In the genomic region with DNA sequence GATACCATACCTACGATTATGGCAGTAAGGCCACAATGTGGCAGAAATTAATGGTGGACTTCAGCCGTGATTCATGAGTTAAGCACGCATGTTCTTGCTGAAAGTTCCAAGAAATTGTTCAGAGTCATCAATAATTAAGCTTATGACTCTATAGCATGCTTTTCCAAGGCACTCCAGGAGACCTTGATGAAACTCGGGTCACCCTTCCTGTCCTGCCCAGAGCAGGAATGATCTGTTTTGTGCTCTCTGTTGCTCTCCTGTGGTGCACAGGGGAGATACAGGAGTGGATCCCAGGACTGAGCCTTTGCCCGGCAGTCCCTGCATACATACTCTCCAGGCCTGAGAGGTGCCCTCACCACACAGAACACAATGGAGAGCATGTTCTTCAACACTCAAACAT, we compare ENCODE assay signal across 10 cellular contexts.
DNase-seq lines count a peak whose midpoint lies in the region; ATAC-seq, FAIRE-seq and TF ChIP-seq lines count a peak whose summit lies in the region.
"Had no signal": no experiment of that assay in that cellular context is flagged by ENCODE, and none has a peak within 500 bp of the region (broad histone marks: within the 10 kb centered on the region; RNA-seq: fewer than 3 reads in every experiment).

No MANE protein-coding gene starts in this region.

- peaks cover 0 to 8% (median 2%) of the 10 kb centered on the region in 11 donors for H3K9me3 Mint-ChIP-seq in naive thymus-derived CD4-positive, alpha-beta T cell

- no peak overlapping the region for H3K4me3 ChIP-seq in K562
- no peak overlapping the region for H3K4me3 ChIP-seq in ascending aorta
- H3K4me3 ChIP-seq in naive thymus-derived CD4-positive, alpha-beta T cell (ENCODE audit: low read length) = no peak overlapping the region
- H3K4me3 ChIP-seq: lower lobe of right lung, SJSA1 had no signal

- no peak overlapping the region for H3K27ac Mint-ChIP-seq in naive thymus-derived CD4-positive, alpha-beta T cell

- H3K9ac ChIP-seq in K562 (ENCODE audit: insufficient read depth in 1 of 2, low read depth in 2 of 2, low read length in 2 of 2) = no peak overlapping the region

- H3K27ac ChIP-seq in K562 (ENCODE audit: extremely low read depth, low read depth, low read length) = no peak overlapping the region
- no peak overlapping the region for H3K27ac ChIP-seq in ascending aorta
- H3K27ac ChIP-seq in naive thymus-derived CD4-positive, alpha-beta T cell (ENCODE audit: low read depth, low read length) = no peak overlapping the region
- H3K27ac ChIP-seq: lower lobe of right lung, SJSA1 had no signal

- H3K36me3 Mint-ChIP-seq in naive thymus-derived CD4-positive, alpha-beta T cell = peaks cover 15 to 81% (median 62%) of the 10 kb centered on the region in 5 donors

- no peaks in the 10 kb centered on the region for H3K9me1 ChIP-seq in K562 (ENCODE audit: control insufficient read depth, insufficient read depth, low read length)

- no peak overlapping the region for H3K4me3 Mint-ChIP-seq in naive thymus-derived CD4-positive, alpha-beta T cell

- no peak for FAIRE-seq in K562 (lab: Jason Lieb, UNC)

- H3K27me3 Mint-ChIP-seq in naive thymus-derived CD4-positive, alpha-beta T cell = no peaks in the 10 kb centered on the region

- no peak overlapping the region for H2AFZ ChIP-seq in K562 (ENCODE audit: low read depth, low read length)

- no peak overlapping the region for H3K4me2 ChIP-seq in K562 (ENCODE audit: insufficient read depth, low read length)

- peaks cover under 1% of the 10 kb centered on the region; the same call in 1 of the 2 replicates for H3K9me3 ChIP-seq in K562 (replicated peaks; ENCODE audit: control insufficient read depth, insufficient read depth, low read depth, low read length)
- peaks cover 0 to 3% of the 10 kb centered on the region in 2 donors for H3K9me3 ChIP-seq in ascending aorta
- no peaks in the 10 kb centered on the region for H3K9me3 ChIP-seq in naive thymus-derived CD4-positive, alpha-beta T cell (ENCODE audit: control insufficient read depth in 2 of 3, low read length in 3 of 3)
- H3K9me3 ChIP-seq: SJSA1 had no signal

- H3K79me2 ChIP-seq in K562 (ENCODE audit: control insufficient read depth, insufficient read depth, low read length) = no peaks in the 10 kb centered on the region

- no TSS peak for BruUV-seq in K562 (replicated peaks; lab: Mats Ljungman, UMichigan)

- CTCF ChIA-PET in K562 (lab: Yijun Ruan, JAX; ENCODE audit: low intra/inter-chr PET ratio) = no interaction called here
- CTCF ChIA-PET in naive thymus-derived CD4-positive, alpha-beta T cell (lab: Charles Lee) = no interaction called here

- H3K27me3 ChIP-seq in K562 (ENCODE audit: control insufficient read depth in 2 of 2, insufficient read depth in 2 of 2, low read length in 2 of 2) = no peaks in the 10 kb centered on the region
- H3K27me3 ChIP-seq in ascending aorta = no peaks in the 10 kb centered on the region
- H3K27me3 ChIP-seq in naive thymus-derived CD4-positive, alpha-beta T cell (ENCODE audit: control insufficient read depth in 2 of 2, insufficient read depth in 2 of 2, low read length in 2 of 2) = no peaks in the 10 kb centered on the region
- H3K27me3 ChIP-seq: SJSA1 had no signal

- H3K36me3 ChIP-seq in K562 (ENCODE audit: control insufficient read depth, insufficient read depth, low read length) (peaks cover 40% of the 10 kb centered on the region; the same call in 2 of the 3 replicates), ascending aorta (peaks cover 0 to 5% of the 10 kb centered on the region in 2 donors)
- H3K36me3 ChIP-seq in naive thymus-derived CD4-positive, alpha-beta T cell (ENCODE audit: control insufficient read depth in 2 of 3, insufficient read depth in 3 of 3, low read length in 3 of 3) = peaks cover 3 to 57% (median 4%) of the 10 kb centered on the region in 3 experiments
- H3K36me3 ChIP-seq: SJSA1 had no signal

- WGBS in K562 (ENCODE audit: insufficient coverage, low coverage, missing lambda C conversion rate) = 71% methylated on average over 5 of the region's 5 CpGs

- no peak for TF ChIP-seq POLR2A in K562 (conservative IDR thresholded peaks at IDR 0.05)

- POLR2A ChIA-PET in K562 (lab: Yijun Ruan, JAX) = no interaction called here
- POLR2A ChIA-PET in naive thymus-derived CD4-positive, alpha-beta T cell (lab: Charles Lee) = no interaction called here

- TF ChIP-seq EP300 in K562 (IDR thresholded peaks at IDR 0.05; ENCODE audit: low read length) = no peak

- DNase-seq in COLO668 (lab: John Stamatoyannopoulos, UW; ENCODE audit: unreplicated experiment) (peak; percentile 4), HuH-7 (ENCODE audit: low spot score) (peak; percentile 77), K562 (ENCODE audit: extremely low read depth in 1 of 4, low spot score in 3 of 4) (peak in 1 of 4 experiments; percentile 27), kidney tubule cell (ENCODE audit: low spot score) (peak; percentile 97), ascending aorta (ENCODE audit: low spot score in 2 of 2) (no peak), NCI-H1105 (lab: John Stamatoyannopoulos, UW) (no peak)
- DNase-seq in activated CD4-positive, alpha-beta T cell treated with anti-CD3 and anti-CD28 coated beads for 1 hour = no peak
- DNase-seq in naive thymus-derived CD4-positive, alpha-beta T cell = no peak
- DNase-seq: lower lobe of right lung had no signal

- peak in 1 of 2 experiments; percentile 47; a peak in 2 of 4 replicates for TF ChIP-seq RAD21 in K562 (CRISPR knock-in tag; conservative IDR thresholded peaks at IDR 0.05 in 1 of 2, IDR thresholded peaks at IDR 0.05 in 1 of 2)

- in situ Hi-C loops in K562 (cut with MboI) = no loop called here

- peak; percentile 87 for ATAC-seq in K562
- no peak for ATAC-seq in naive thymus-derived CD4-positive, alpha-beta T cell

- H3K4me1 ChIP-seq in K562 (replicated peaks in 1 of 2; ENCODE audit: control insufficient read depth in 2 of 2, insufficient read depth in 2 of 2, low read length in 2 of 2) (no peaks in the 10 kb centered on the region), ascending aorta (no peaks in the 10 kb centered on the region)
- H3K4me1 ChIP-seq in naive thymus-derived CD4-positive, alpha-beta T cell (ENCODE audit: control insufficient read depth in 2 of 2, insufficient read depth in 2 of 2, low read length in 2 of 2) = no peaks in the 10 kb centered on the region
- H3K4me1 ChIP-seq: lower lobe of right lung, SJSA1 had no signal

- no peaks in the 10 kb centered on the region for H4K20me1 ChIP-seq in K562 (replicated peaks; ENCODE audit: control insufficient read depth, insufficient read depth, low read length)

- peaks cover 9 to 25% (median 18%) of the 10 kb centered on the region in 7 donors for H3K4me1 Mint-ChIP-seq in naive thymus-derived CD4-positive, alpha-beta T cell

- intact Hi-C loops in K562 (cut with micrococcal nuclease) = no loop called here
- intact Hi-C loops in ascending aorta (cut with DNase I) = no loop called here
- intact Hi-C loops in naive thymus-derived CD4-positive, alpha-beta T cell (cut with micrococcal nuclease) = loop anchor here (10.0 kb wide), 2 partner anchors 203 to 1177 kb away; no protein-coding TSS in a partner anchor

- peak; percentile 32 to 46 (median 34); a peak in 3 of 6 replicates for TF ChIP-seq CTCF in K562 (IDR thresholded peaks at IDR 0.05 in 2 of 3, conservative IDR thresholded peaks at IDR 0.05 in 1 of 3; ENCODE audit: insufficient read depth in 2 of 3, low read depth in 1 of 3, low read length in 3 of 3)
- no peak for TF ChIP-seq CTCF in ascending aorta (IDR thresholded peaks at IDR 0.05)

TF ChIP-seq in K562, 482 proteins besides CTCF, POLR2A, EP300 and RAD21:
- TF ChIP-seq C11orf30 (IDR thresholded peaks at IDR 0.05; ENCODE audit: low read depth) = peak; percentile 7; the same call in 1 of the 2 replicates
- TF ChIP-seq ZNF316 (IDR thresholded peaks at IDR 0.05) = peak; percentile 26; the same call in 1 of the 2 replicates
- TF ChIP-seq, protein P1, sequence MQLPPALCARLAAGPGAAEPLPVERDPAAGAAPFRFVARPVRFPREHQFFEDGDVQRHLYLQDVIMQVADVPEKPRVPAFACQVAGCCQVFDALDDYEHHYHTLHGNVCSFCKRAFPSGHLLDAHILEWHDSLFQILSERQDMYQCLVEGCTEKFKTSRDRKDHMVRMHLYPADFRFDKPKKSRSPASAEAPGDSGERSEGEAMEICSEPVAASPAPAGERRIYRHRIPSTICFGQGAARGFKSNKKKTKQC (CRISPR knock-in tag; IDR thresholded peaks at IDR 0.05) = no peak
- TF ChIP-seq FOXK2 (conservative IDR thresholded peaks at IDR 0.05 in 1 of 2, IDR thresholded peaks at IDR 0.05 in 1 of 2; ENCODE audit: low read depth in 2 of 2) = no peak

Comparison
In these comparisons a context has a peak if more than half of its experiments do, and no peak if none do; other contexts are left out.
1. DNase-seq: peak in COLO668 (single experiment), HuH-7 (single experiment) and kidney tubule cell (single experiment); none in activated CD4-positive, alpha-beta T cell treated with anti-CD3 and anti-CD28 coated beads for 1 hour (single experiment), ascending aorta (0 of 2), naive thymus-derived CD4-positive, alpha-beta T cell (0 of 9) and NCI-H1105 (single experiment).
2. CTCF ChIP-seq: peak in K562 (3 of 3); none in ascending aorta (0 of 3).
3. intact Hi-C loops: an anchor here in naive thymus-derived CD4-positive, alpha-beta T cell (10.0 kb wide); none called in K562 and ascending aorta.